20 cellular contexts compared by ENCODE assay signal in genomic region chr1:30334767-30335166, GRCh38.
DNase-seq lines count a peak whose midpoint lies in the region; ATAC-seq, FAIRE-seq and TF ChIP-seq lines count a peak whose summit lies in the region.
"Had no signal": no experiment of that assay in that cellular context is flagged by ENCODE, and none has a peak within 500 bp of the region (broad histone marks: within the 10 kb centered on the region; RNA-seq: fewer than 3 reads in every experiment).

No MANE protein-coding gene starts in this region.

- no peaks in the 10 kb centered on the region for H3K79me2 ChIP-seq in neural progenitor cell (ENCODE audit: low read depth)

- H3K27ac ChIP-seq in right cardiac atrium (ENCODE audit: low read length) (no peak overlapping the region), heart right ventricle (no peak overlapping the region), neural progenitor cell (no peak overlapping the region)
- H3K27ac ChIP-seq: BLaER1 treated with 17β-estradiol and CSF1 and Interleukin-3, amounts not matched to agents 10 nM and 100 nM had no signal

- no peak overlapping the region for H3K4me2 ChIP-seq in neural progenitor cell
- H3K4me2 ChIP-seq: BLaER1 treated with 17β-estradiol and CSF1 and Interleukin-3, amounts not matched to agents 10 nM and 100 nM had no signal

- 77% methylated on average over 2 of the region's 2 CpGs for WGBS in right cardiac atrium
- WGBS in heart right ventricle, 2 donors: 75 to 86% methylated on average over 2 of the region's 2 CpGs

- no peaks in the 10 kb centered on the region for H3K4me1 ChIP-seq in right cardiac atrium (ENCODE audit: control insufficient read depth, insufficient read depth, low read length)
- H3K4me1 ChIP-seq in heart right ventricle: peaks cover 0 to 5% (median 0%) of the 10 kb centered on the region in 9 donors
- no peaks in the 10 kb centered on the region for H3K4me1 ChIP-seq in neural progenitor cell

- ATAC-seq in right cardiac atrium (no peak), heart right ventricle (no peak), HG03175 (IDR thresholded peaks at IDR 0.05; ENCODE audit: unreplicated experiment) (no peak)
- ATAC-seq: CD8-positive, alpha-beta T cell; GM12878; HCT116 had no signal

- no peak for TF ChIP-seq POLR2A in GM12891 (IDR thresholded peaks at IDR 0.05; ENCODE audit: low read depth, low read length)

- H3K4me3 Mint-ChIP-seq in chondrocyte (ENCODE audit: unreplicated experiment) (no peak overlapping the region), neural progenitor cell (no peak overlapping the region), type B pancreatic cell (no peak overlapping the region)
- H3K4me3 Mint-ChIP-seq: B cell; CD8-positive, alpha-beta T cell; HFFc6 had no signal

- no peak overlapping the region for H3K4me3 ChIP-seq in right cardiac atrium (ENCODE audit: low read length)
- H3K4me3 ChIP-seq in heart right ventricle: no peak overlapping the region
- no peak overlapping the region for H3K4me3 ChIP-seq in neural progenitor cell
- H3K4me3 ChIP-seq: BLaER1 treated with 17β-estradiol and CSF1 and Interleukin-3, amounts not matched to agents 10 nM and 100 nM; GM12878 had no signal

- H3K36me3 ChIP-seq in heart right ventricle (no peaks in the 10 kb centered on the region), neural progenitor cell (no peaks in the 10 kb centered on the region)
- H3K36me3 ChIP-seq: BLaER1 treated with 17β-estradiol and CSF1 and Interleukin-3, amounts not matched to agents 10 nM and 100 nM had no signal

- no peak overlapping the region for H3K9ac ChIP-seq in neural progenitor cell
- H3K9ac ChIP-seq: BLaER1 treated with 17β-estradiol and CSF1 and Interleukin-3, amounts not matched to agents 10 nM and 100 nM had no signal

- H3K27me3 Mint-ChIP-seq in chondrocyte (ENCODE audit: low read depth) (peaks cover 6% of the 10 kb centered on the region), neural progenitor cell (ENCODE audit: insufficient read depth, low read depth) (peaks cover 10% of the 10 kb centered on the region), type B pancreatic cell (peaks cover 3% of the 10 kb centered on the region)

- H3K9me3 Mint-ChIP-seq in chondrocyte (ENCODE audit: low read depth) (no peaks in the 10 kb centered on the region), neural progenitor cell (no peaks in the 10 kb centered on the region), type B pancreatic cell (no peaks in the 10 kb centered on the region)
- H3K9me3 Mint-ChIP-seq: CD8-positive, alpha-beta T cell had no signal

- intact Hi-C loops in right cardiac atrium (cut with DNase I) (no loop called here), heart right ventricle (cut with DNase I) (no loop called here)

- no peaks in the 10 kb centered on the region for H3K27me3 ChIP-seq in right cardiac atrium (ENCODE audit: control insufficient read depth, insufficient read depth)
- H3K27me3 ChIP-seq in heart right ventricle: peaks cover 0 to 23% (median 6%) of the 10 kb centered on the region in 7 donors
- H3K27me3 ChIP-seq in neural progenitor cell: no peaks in the 10 kb centered on the region
- H3K27me3 ChIP-seq: BLaER1 treated with 17β-estradiol and CSF1 and Interleukin-3, amounts not matched to agents 10 nM and 100 nM had no signal

- H3K9me3 ChIP-seq in right cardiac atrium (ENCODE audit: control insufficient read depth, low read length) (no peaks in the 10 kb centered on the region), heart right ventricle (no peaks in the 10 kb centered on the region), neural progenitor cell (ENCODE audit: low read depth) (no peaks in the 10 kb centered on the region)
- H3K9me3 ChIP-seq: BLaER1 treated with 17β-estradiol and CSF1 and Interleukin-3, amounts not matched to agents 10 nM and 100 nM had no signal

- H3K27ac Mint-ChIP-seq in chondrocyte (ENCODE audit: unreplicated experiment) (no peak overlapping the region), neural progenitor cell (peak overlapping the region; percentile 44), type B pancreatic cell (no peak overlapping the region)
- H3K27ac Mint-ChIP-seq: B cell; CD8-positive, alpha-beta T cell; HFFc6 had no signal

- TF ChIP-seq CTCF in heart right ventricle (IDR thresholded peaks at IDR 0.05) (no peak), chondrocyte (IDR thresholded peaks at IDR 0.05) (no peak), neural progenitor cell (IDR thresholded peaks at IDR 0.05) (no peak), type B pancreatic cell (conservative IDR thresholded peaks at IDR 0.05) (no peak)

- no peak overlapping the region for H2AFZ ChIP-seq in neural progenitor cell (replicated peaks)

- no peak for FAIRE-seq in GM12891 (lab: Jason Lieb, UNC)
- FAIRE-seq: GM12878 had no signal

- no peaks in the 10 kb centered on the region for H4K20me1 ChIP-seq in neural progenitor cell (ENCODE audit: low read depth)
- H4K20me1 ChIP-seq: BLaER1 treated with 17β-estradiol and CSF1 and Interleukin-3, amounts not matched to agents 10 nM and 100 nM had no signal

- DNase-seq in right cardiac atrium (peak in 2 of 3 donors; percentile 6 to 25), heart right ventricle (no peak), chondrocyte (ENCODE audit: low spot score) (peak; percentile 43), neural progenitor cell (ENCODE audit: low spot score) (no peak), type B pancreatic cell (ENCODE audit: extremely low spot score, unreplicated experiment) (peak; percentile 58), GM12891 (ENCODE audit: insufficient read length, low spot score) (no peak), NCI-H1930 (lab: John Stamatoyannopoulos, UW) (no peak)
- DNase-seq: Calu3; CD8-positive, alpha-beta T cell; DMS79 treated with DMSO at 0.1 percent for 48 hours; GF-D8; GOT3; H7; HFFc6; KBM-7 had no signal

- H3F3A ChIP-seq in neural progenitor cell (ENCODE audit: low read depth): no peaks in the 10 kb centered on the region

- H3K36me3 Mint-ChIP-seq in chondrocyte (ENCODE audit: low read depth) (no peaks in the 10 kb centered on the region), neural progenitor cell (no peaks in the 10 kb centered on the region), type B pancreatic cell (no peaks in the 10 kb centered on the region)
- H3K36me3 Mint-ChIP-seq: CD8-positive, alpha-beta T cell had no signal

- H3K4me1 Mint-ChIP-seq in chondrocyte (ENCODE audit: low read depth) (no peaks in the 10 kb centered on the region), neural progenitor cell (no peaks in the 10 kb centered on the region), type B pancreatic cell (ENCODE audit: unreplicated experiment) (peaks cover 7% of the 10 kb centered on the region)
- H3K4me1 Mint-ChIP-seq: B cell had no signal

TF ChIP-seq in GM12891, 5 proteins besides CTCF, POLR2A, EP300 and RAD21:
- TF ChIP-seq SPI1 (IDR thresholded peaks at IDR 0.05; ENCODE audit: low read depth, low read length): no peak
- no peak for TF ChIP-seq POLR2AphosphoS5 (IDR thresholded peaks at IDR 0.05; ENCODE audit: low read depth, low read length)
- TF ChIP-seq POU2F2 (IDR thresholded peaks at IDR 0.05; ENCODE audit: low read depth, low read length): no peak
- TF ChIP-seq PAX5 (IDR thresholded peaks at IDR 0.05; ENCODE audit: insufficient read depth, low read length, severe bottlenecking): no peak
- TF ChIP-seq TAF1 (IDR thresholded peaks at IDR 0.05; ENCODE audit: low read depth, low read length): no peak

Comparison
In these comparisons a context has a peak if more than half of its experiments do, and no peak if none do; other contexts are left out.
1. DNase-seq: peak in right cardiac atrium (2 of 3), chondrocyte (single experiment) and type B pancreatic cell (single experiment); none in heart right ventricle (0 of 2), neural progenitor cell (single experiment), GM12891 (single experiment) and NCI-H1930 (0 of 2).